ENCODE assay signal across 1 cellular context in the genomic region with DNA sequence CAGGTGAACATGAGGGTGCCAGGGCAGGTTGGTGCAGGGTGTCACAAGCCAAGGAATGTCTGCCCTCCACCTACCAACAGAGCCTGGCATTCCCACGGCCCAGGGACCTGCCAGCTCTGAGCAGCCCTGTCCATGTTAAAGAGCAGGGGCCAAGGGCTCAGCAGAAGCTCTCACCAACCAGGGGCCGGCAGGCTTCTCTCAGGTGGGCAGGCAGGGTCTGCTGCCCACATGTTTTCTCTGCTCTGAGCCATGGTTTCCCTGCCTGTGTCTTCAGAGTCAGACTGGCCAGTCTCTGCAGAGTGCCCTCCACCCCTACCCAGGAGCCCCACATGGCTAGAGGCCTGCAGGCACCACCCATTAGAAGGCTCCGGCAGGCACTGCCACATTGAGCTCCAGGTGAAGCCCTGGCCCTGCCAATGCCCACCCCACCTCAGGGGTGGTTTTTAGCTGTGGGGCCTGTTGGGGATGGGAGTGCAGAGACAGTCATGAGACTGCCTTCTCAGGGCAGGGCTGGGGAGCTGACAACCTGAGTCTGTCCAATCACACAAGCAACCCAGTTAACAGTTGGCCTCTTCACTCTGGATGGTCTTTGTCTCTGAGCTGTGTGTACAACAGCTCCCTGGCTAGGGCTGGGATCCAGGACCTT.
TF ChIP-seq lines count a peak whose summit lies in the region.

No MANE protein-coding gene starts in this region.

TF ChIP-seq in K562, 482 proteins besides CTCF, POLR2A, EP300 and RAD21 (continued from another document):
- TF ChIP-seq, protein P1, sequence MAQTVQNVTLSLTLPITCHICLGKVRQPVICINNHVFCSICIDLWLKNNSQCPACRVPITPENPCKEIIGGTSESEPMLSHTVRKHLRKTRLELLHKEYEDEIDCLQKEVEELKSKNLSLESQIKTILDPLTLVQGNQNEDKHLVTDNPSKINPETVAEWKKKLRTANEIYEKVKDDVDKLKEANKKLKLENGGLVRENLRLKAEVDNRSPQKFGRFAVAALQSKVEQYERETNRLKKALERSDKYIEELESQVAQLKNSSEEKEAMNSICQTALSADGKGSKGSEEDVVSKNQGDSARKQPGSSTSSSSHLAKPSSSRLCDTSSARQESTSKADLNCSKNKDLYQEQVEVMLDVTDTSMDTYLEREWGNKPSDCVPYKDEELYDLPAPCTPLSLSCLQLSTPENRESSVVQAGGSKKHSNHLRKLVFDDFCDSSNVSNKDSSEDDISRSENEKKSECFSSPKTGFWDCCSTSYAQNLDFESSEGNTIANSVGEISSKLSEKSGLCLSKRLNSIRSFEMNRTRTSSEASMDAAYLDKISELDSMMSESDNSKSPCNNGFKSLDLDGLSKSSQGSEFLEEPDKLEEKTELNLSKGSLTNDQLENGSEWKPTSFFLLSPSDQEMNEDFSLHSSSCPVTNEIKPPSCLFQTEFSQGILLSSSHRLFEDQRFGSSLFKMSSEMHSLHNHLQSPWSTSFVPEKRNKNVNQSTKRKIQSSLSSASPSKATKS (CRISPR knock-in tag; IDR thresholded peaks at IDR 0.05): no peak
- TF ChIP-seq ZNF121 (CRISPR knock-in tag; conservative IDR thresholded peaks at IDR 0.05) (no peak), BDP1 (IDR thresholded peaks at IDR 0.05; ENCODE audit: insufficient read depth, insufficient read length) (no peak), STAG1 (CRISPR knock-in tag; IDR thresholded peaks at IDR 0.05; ENCODE audit: borderline replicate concordance) (no peak), TCFL5 (CRISPR knock-in tag; conservative IDR thresholded peaks at IDR 0.05) (0 out of 2 replicates have a peak, but pooled peaks have one; percentile 38), ZNF699 (CRISPR knock-in tag; IDR thresholded peaks at IDR 0.05; ENCODE audit: insufficient replicate concordance) (no peak), ZBTB17 (CRISPR knock-in tag; IDR thresholded peaks at IDR 0.05) (peak; percentile 83; the same call in 1 of the 2 replicates), ZSCAN32 (CRISPR knock-in tag; IDR thresholded peaks at IDR 0.05) (0 out of 2 replicates have a peak, but pooled peaks have one; percentile 5), ZNF668 (CRISPR knock-in tag; IDR thresholded peaks at IDR 0.05) (no peak; the same call in none of the 2 replicates), TRIM24 (IDR thresholded peaks at IDR 0.05) (no peak), FOXP1 (CRISPR knock-in tag; IDR thresholded peaks at IDR 0.05) (no peak), NEUROD1 (IDR thresholded peaks at IDR 0.05; ENCODE audit: borderline replicate concordance, low read depth, low read length, partially characterized antibody) (peak; percentile 25), E2F3 (CRISPR knock-in tag; IDR thresholded peaks at IDR 0.05) (peak; percentile 68; the same call in 1 of the 2 replicates), ELF4 (CRISPR knock-in tag; IDR thresholded peaks at IDR 0.05) (peak; percentile 47; the same call in 1 of the 2 replicates), TAF1 (IDR thresholded peaks at IDR 0.05; ENCODE audit: control insufficient read depth, extremely low read depth, insufficient read depth, low read length, severe bottlenecking) (no peak), NCOA1 (IDR thresholded peaks at IDR 0.05; ENCODE audit: low read depth) (no peak)
- TF ChIP-seq, protein P2, sequence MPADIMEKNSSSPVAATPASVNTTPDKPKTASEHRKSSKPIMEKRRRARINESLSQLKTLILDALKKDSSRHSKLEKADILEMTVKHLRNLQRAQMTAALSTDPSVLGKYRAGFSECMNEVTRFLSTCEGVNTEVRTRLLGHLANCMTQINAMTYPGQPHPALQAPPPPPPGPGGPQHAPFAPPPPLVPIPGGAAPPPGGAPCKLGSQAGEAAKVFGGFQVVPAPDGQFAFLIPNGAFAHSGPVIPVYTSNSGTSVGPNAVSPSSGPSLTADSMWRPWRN (IDR thresholded peaks at IDR 0.05; ENCODE audit: low read depth): no peak
- TF ChIP-seq, protein P3, sequence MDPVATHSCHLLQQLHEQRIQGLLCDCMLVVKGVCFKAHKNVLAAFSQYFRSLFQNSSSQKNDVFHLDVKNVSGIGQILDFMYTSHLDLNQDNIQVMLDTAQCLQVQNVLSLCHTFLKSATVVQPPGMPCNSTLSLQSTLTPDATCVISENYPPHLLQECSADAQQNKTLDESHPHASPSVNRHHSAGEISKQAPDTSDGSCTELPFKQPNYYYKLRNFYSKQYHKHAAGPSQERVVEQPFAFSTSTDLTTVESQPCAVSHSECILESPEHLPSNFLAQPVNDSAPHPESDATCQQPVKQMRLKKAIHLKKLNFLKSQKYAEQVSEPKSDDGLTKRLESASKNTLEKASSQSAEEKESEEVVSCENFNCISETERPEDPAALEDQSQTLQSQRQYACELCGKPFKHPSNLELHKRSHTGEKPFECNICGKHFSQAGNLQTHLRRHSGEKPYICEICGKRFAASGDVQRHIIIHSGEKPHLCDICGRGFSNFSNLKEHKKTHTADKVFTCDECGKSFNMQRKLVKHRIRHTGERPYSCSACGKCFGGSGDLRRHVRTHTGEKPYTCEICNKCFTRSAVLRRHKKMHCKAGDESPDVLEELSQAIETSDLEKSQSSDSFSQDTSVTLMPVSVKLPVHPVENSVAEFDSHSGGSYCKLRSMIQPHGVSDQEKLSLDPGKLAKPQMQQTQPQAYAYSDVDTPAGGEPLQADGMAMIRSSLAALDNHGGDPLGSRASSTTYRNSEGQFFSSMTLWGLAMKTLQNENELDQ (CRISPR knock-in tag; IDR thresholded peaks at IDR 0.05; ENCODE audit: borderline replicate concordance): no peak
TF ChIP-seq in K562: peak in this region for 68.
